Comparison of ENCODE assay signal across 18 cellular contexts in the genomic region with DNA sequence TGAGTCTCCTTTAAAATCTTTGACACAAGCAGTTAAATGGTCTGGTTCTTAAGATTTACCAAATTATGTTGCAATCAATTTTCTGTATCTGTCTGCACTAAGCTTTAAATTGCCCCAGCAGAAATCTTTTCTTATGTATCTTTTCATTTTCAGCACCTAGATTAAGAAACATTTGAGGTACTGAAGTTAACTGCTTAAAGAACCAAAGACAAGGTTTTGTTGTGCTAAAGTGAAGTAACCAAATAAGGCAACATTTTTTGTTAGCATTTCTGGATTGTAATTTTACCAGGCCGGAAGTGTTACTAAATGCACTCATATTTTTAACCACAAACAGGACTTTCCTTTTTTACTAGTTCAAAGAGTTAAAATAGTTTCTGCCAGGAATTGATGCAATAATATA. TPM values are rescaled to one million over a fixed set of nuclear protein-coding genes. Genes with fewer than 3 reads are reported as not detected.
A peak's percentile ranks its signal among the peaks of the same experiment; 100 is the strongest.
DNase-seq lines count a peak whose midpoint lies in the region; ATAC-seq and TF ChIP-seq lines count a peak whose summit lies in the region.
"Had no signal": no experiment of that assay in that cellular context is flagged by ENCODE, and none has a peak within 500 bp of the region (broad histone marks: within the 10 kb centered on the region; RNA-seq: fewer than 3 reads in every experiment).

No MANE protein-coding gene starts in this region.

- POLR2A ChIA-PET in CD8-positive, alpha-beta memory T cell (lab: Charles Lee), result no interaction called here

- H3K4me1 ChIP-seq in BLaER1 (peaks cover 22% of the 10 kb centered on the region), left lung (peaks cover 0 to 11% of the 10 kb centered on the region in 2 donors)
- H3K4me1 ChIP-seq in CD8-positive, alpha-beta memory T cell (ENCODE audit: insufficient read depth, low read length), result peaks cover 30% of the 10 kb centered on the region
- H3K4me1 ChIP-seq: lower lobe of right lung, upper lobe of left lung had no signal

- H3K9me3 ChIP-seq in BLaER1 (no peaks in the 10 kb centered on the region), T-helper 17 cell (ENCODE audit: control insufficient read depth, low read length, poor library complexity, severe bottlenecking) (no peaks in the 10 kb centered on the region), left lung (no peaks in the 10 kb centered on the region)
- no peaks in the 10 kb centered on the region for H3K9me3 ChIP-seq in CD8-positive, alpha-beta memory T cell (ENCODE audit: low read length)
- H3K9me3 ChIP-seq: lower lobe of right lung, upper lobe of left lung had no signal

- no peaks in the 10 kb centered on the region for H3K9me3 Mint-ChIP-seq in CD8-positive, alpha-beta memory T cell
- H3K9me3 Mint-ChIP-seq: activated naive CD8-positive, alpha-beta T cell treated with anti-CD3 and anti-CD28 coated beads, Interleukin-2, amount 50 U/mL, for 24 hours; nephron progenitor cell had no signal

- no peaks in the 10 kb centered on the region for H3K36me3 Mint-ChIP-seq in T-helper 17 cell (ENCODE audit: low read depth)
- H3K36me3 Mint-ChIP-seq in CD8-positive, alpha-beta memory T cell, result no peaks in the 10 kb centered on the region

- H3K4me3 Mint-ChIP-seq in T-helper 17 cell, result no peak overlapping the region
- H3K4me3 Mint-ChIP-seq in CD8-positive, alpha-beta memory T cell, result no peak overlapping the region
- H3K4me3 Mint-ChIP-seq: activated naive CD8-positive, alpha-beta T cell treated with anti-CD3 and anti-CD28 coated beads, Interleukin-2, amount 50 U/mL, for 24 hours; nephron progenitor cell had no signal

- H3K4me2 ChIP-seq in BLaER1, result peak overlapping the region; percentile 50

- no peak overlapping the region for H3K27ac Mint-ChIP-seq in T-helper 17 cell
- no peak overlapping the region for H3K27ac Mint-ChIP-seq in CD8-positive, alpha-beta memory T cell
- H3K27ac Mint-ChIP-seq: activated naive CD8-positive, alpha-beta T cell treated with anti-CD3 and anti-CD28 coated beads, Interleukin-2, amount 50 U/mL, for 24 hours; nephron progenitor cell had no signal

- no peak overlapping the region for H3K9ac ChIP-seq in BLaER1

- peaks cover 2% of the 10 kb centered on the region for H3K4me1 Mint-ChIP-seq in T-helper 17 cell
- peaks cover 0 to 4% (median 0%) of the 10 kb centered on the region in 3 donors for H3K4me1 Mint-ChIP-seq in CD8-positive, alpha-beta memory T cell
- H3K4me1 Mint-ChIP-seq: nephron progenitor cell had no signal

- peak; percentile 63 for DNase-seq in HS-5 (ENCODE audit: low read depth)
- no peak for DNase-seq in T-helper 17 cell
- peak; percentile 78 for DNase-seq in fibroblast of villous mesenchyme (ENCODE audit: low read depth)
- no peak for DNase-seq in CD8-positive, alpha-beta memory T cell
- no peak for DNase-seq in amniotic stem cell (lab: John Stamatoyannopoulos, UW)
- DNase-seq in left lung, result no peak
- no peak for DNase-seq in activated T-cell treated with anti-CD3 and anti-CD28 coated beads for 4 hours
- DNase-seq: activated CD4-positive, CD25-positive, alpha-beta regulatory T cell treated with anti-CD3 and anti-CD28 coated beads, Interleukin-2, amount 50 U/mL, for 72 hours; activated naive CD8-positive, alpha-beta T cell treated with anti-CD3 and anti-CD28 coated beads, Interleukin-2, amount 50 U/mL, for 24 hours; COR-L47; lower lobe of right lung; NCI-H1417; NCI-H345; nephron progenitor cell; stimulated activated CD4-positive, alpha-beta T cell treated with anti-CD3 and anti-CD28 coated beads, Interleukin-4, amount 100 ng/mL, for 24 hours; upper lobe of left lung had no signal

- H3K27ac ChIP-seq in BLaER1 (peak overlapping the region; percentile 7; the same call in 1 of the 2 replicates), left lung (no peak overlapping the region)
- H3K27ac ChIP-seq in CD8-positive, alpha-beta memory T cell (ENCODE audit: low read depth, low read length), result no peak overlapping the region
- H3K27ac ChIP-seq: coronary artery, lower lobe of right lung, upper lobe of left lung had no signal

- H4K20me1 ChIP-seq in BLaER1, result no peaks in the 10 kb centered on the region

- ATAC-seq in T-helper 17 cell (peak; percentile 33), left lung (no peak)
- ATAC-seq: activated naive CD8-positive, alpha-beta T cell treated with anti-CD3 and anti-CD28 coated beads, Interleukin-2, amount 50 U/mL, for 24 hours; lower lobe of right lung had no signal

- H3K27me3 ChIP-seq in BLaER1 (no peaks in the 10 kb centered on the region), left lung (peaks cover 0 to 9% of the 10 kb centered on the region in 2 donors)
- no peaks in the 10 kb centered on the region for H3K27me3 ChIP-seq in CD8-positive, alpha-beta memory T cell (ENCODE audit: insufficient read depth, low read length, poor library complexity, severe bottlenecking)
- H3K27me3 ChIP-seq: upper lobe of left lung had no signal

- no peaks in the 10 kb centered on the region for H3K27me3 Mint-ChIP-seq in T-helper 17 cell
- H3K27me3 Mint-ChIP-seq in CD8-positive, alpha-beta memory T cell, result peaks cover 0 to 2% of the 10 kb centered on the region in 2 donors

- no peak for TF ChIP-seq CTCF in fibroblast of villous mesenchyme (IDR thresholded peaks at IDR 0.05; ENCODE audit: insufficient read depth, low read depth, low read length)
- TF ChIP-seq CTCF in left lung (IDR thresholded peaks at IDR 0.05), result no peak

- H3K4me3 ChIP-seq in BLaER1 (no peak overlapping the region), fibroblast of villous mesenchyme (ENCODE audit: low read depth, low read length) (no peak overlapping the region), left lung (no peak overlapping the region)
- no peak overlapping the region for H3K4me3 ChIP-seq in CD8-positive, alpha-beta memory T cell (ENCODE audit: low read length)
- H3K4me3 ChIP-seq: coronary artery, lower lobe of right lung, upper lobe of left lung had no signal

- no peaks in the 10 kb centered on the region for H3K36me3 ChIP-seq in BLaER1
- no peaks in the 10 kb centered on the region for H3K36me3 ChIP-seq in CD8-positive, alpha-beta memory T cell (ENCODE audit: insufficient read depth, low read length)
- H3K36me3 ChIP-seq in left lung, result no peaks in the 10 kb centered on the region
- H3K36me3 ChIP-seq: lower lobe of right lung, upper lobe of left lung had no signal

- CTCF ChIA-PET in CD8-positive, alpha-beta memory T cell (lab: Charles Lee), result interaction anchor here (1.4 to 1.8 kb wide), 2 partner anchors 12 to 70 kb away, joined by 4 to 6 read pairs; no protein-coding TSS in a partner anchor

- intact Hi-C loops in left lung (cut with DNase I), result no loop called here

RNA-seq across cellular contexts. Expression of gene MTAP, which starts 24.1 kb away (rescaled TPM):
- total RNA-seq in T-helper 17 cell (10 to 100 TPM; 26.2 to 28.8 TPM), fibroblast of villous mesenchyme (26.4 and 36.7 TPM in 2 replicates), left lung (10 to 100 TPM; 35.6 to 44.6 TPM)
- 10 to 100 TPM; 77.4 to 81.6 TPM for total RNA-seq in CD8-positive, alpha-beta memory T cell
- 19.3 TPM for polyA plus RNA-seq in CD8-positive, alpha-beta memory T cell

Comparison
In these comparisons a context has a peak if more than half of its experiments do, and no peak if none do; other contexts are left out.
1. DNase-seq: peak in HS-5 (single experiment) and fibroblast of villous mesenchyme (single experiment); none in T-helper 17 cell (0 of 3), CD8-positive, alpha-beta memory T cell (0 of 5), amniotic stem cell (single experiment), left lung (0 of 2) and activated T-cell treated with anti-CD3 and anti-CD28 coated beads for 4 hours (single experiment).